In the genomic region with DNA sequence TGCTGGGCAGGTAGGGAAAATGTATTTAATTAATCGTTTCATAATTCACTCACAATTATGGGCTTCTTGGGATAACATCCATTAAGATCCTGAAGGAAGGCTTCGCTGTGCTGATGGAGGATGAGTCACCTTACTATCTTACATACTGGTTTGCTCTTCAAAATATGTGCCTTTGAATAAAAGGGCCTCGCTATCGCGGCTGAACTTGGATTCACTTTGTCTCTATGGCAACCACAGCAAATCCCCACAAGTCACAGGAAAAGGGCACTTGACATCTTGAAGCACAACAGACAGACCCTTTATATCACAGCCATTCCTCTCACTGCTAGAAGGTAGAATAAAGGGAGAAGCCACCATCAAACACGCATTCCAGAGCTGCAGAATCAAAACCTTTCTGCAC, we compare ENCODE assay signal across 16 cellular contexts.
A peak's percentile ranks its signal among the peaks of the same experiment; 100 is the strongest.
DNase-seq lines count a peak whose midpoint lies in the region; ATAC-seq lines count a peak whose summit lies in the region.
"Had no signal": no experiment of that assay in that cellular context is flagged by ENCODE, and none has a peak within 500 bp of the region (broad histone marks: within the 10 kb centered on the region; RNA-seq: fewer than 3 reads in every experiment).

No MANE protein-coding gene starts in this region.

- intact Hi-C loops in activated CD4-positive, alpha-beta T cell treated with anti-CD3 and anti-CD28 coated beads, Interleukin-2, amount 10 ng/mL, durations not matched to agents 24 days and 14 days (cut with micrococcal nuclease) = no loop called here

- peaks cover 11% of the 10 kb centered on the region for H3K4me1 Mint-ChIP-seq in activated CD4-positive, alpha-beta T cell treated with anti-CD3 and anti-CD28 coated beads, Interleukin-2, amount 10 ng/mL, durations not matched to agents 24 days and 14 days
- H3K4me1 Mint-ChIP-seq: activated naive CD4-positive, alpha-beta T cell treated with anti-CD3 and anti-CD28 coated beads, Interleukin-2, amount 10 ng/mL, durations not matched to agents 7 days and 5 days; CD4-positive, CD25-positive, alpha-beta regulatory T cell had no signal

- no peaks in the 10 kb centered on the region for H3K36me3 Mint-ChIP-seq in activated CD4-positive, alpha-beta T cell treated with anti-CD3 and anti-CD28 coated beads, Interleukin-2, amount 10 ng/mL, durations not matched to agents 24 days and 14 days (ENCODE audit: low read depth)
- H3K36me3 Mint-ChIP-seq: activated naive CD4-positive, alpha-beta T cell treated with anti-CD3 and anti-CD28 coated beads, Interleukin-2, amount 10 ng/mL, durations not matched to agents 7 days and 5 days; CD4-positive, CD25-positive, alpha-beta regulatory T cell; memory B cell had no signal

- peak; percentile 16 for DNase-seq in EL
- peak; percentile 2 to 8 for DNase-seq in NCI-H187 (lab: John Stamatoyannopoulos, UW)
- DNase-seq in amniotic epithelial cell (ENCODE audit: low read depth) = peak; percentile 71
- DNase-seq in islet precursor cell = peak; percentile 71
- no peak for DNase-seq in stimulated activated CD4-positive, alpha-beta T cell treated with anti-CD3 and anti-CD28 coated beads, Interleukin-4, amount 100 ng/mL, for 4 hours
- DNase-seq in activated CD4-positive, alpha-beta T cell treated with anti-CD3 and anti-CD28 coated beads, Interleukin-2, amount 10 ng/mL, durations not matched to agents 24 days and 14 days = no peak
- DNase-seq: activated naive CD4-positive, alpha-beta T cell treated with anti-CD3 and anti-CD28 coated beads, Interleukin-2, amount 10 ng/mL, durations not matched to agents 7 days and 5 days; CD4-positive, CD25-positive, alpha-beta regulatory T cell; central memory CD4-positive, alpha-beta T cell; KG1; NCI-H345; pancreas; T1000 had no signal

- ATAC-seq in HG03571 (IDR thresholded peaks at IDR 0.05; ENCODE audit: unreplicated experiment) (no peak), HG03460 (IDR thresholded peaks at IDR 0.05; ENCODE audit: unreplicated experiment) (no peak)
- ATAC-seq: pancreas had no signal

- no peak overlapping the region for H3K4me3 Mint-ChIP-seq in activated CD4-positive, alpha-beta T cell treated with anti-CD3 and anti-CD28 coated beads, Interleukin-2, amount 10 ng/mL, durations not matched to agents 24 days and 14 days
- H3K4me3 Mint-ChIP-seq: activated naive CD4-positive, alpha-beta T cell treated with anti-CD3 and anti-CD28 coated beads, Interleukin-2, amount 10 ng/mL, durations not matched to agents 7 days and 5 days; CD4-positive, CD25-positive, alpha-beta regulatory T cell; memory B cell had no signal

- H3K9me3 Mint-ChIP-seq in activated CD4-positive, alpha-beta T cell treated with anti-CD3 and anti-CD28 coated beads, Interleukin-2, amount 10 ng/mL, durations not matched to agents 24 days and 14 days = peaks cover 3% of the 10 kb centered on the region
- H3K9me3 Mint-ChIP-seq: activated naive CD4-positive, alpha-beta T cell treated with anti-CD3 and anti-CD28 coated beads, Interleukin-2, amount 10 ng/mL, durations not matched to agents 7 days and 5 days; CD4-positive, CD25-positive, alpha-beta regulatory T cell; memory B cell had no signal

- no peaks in the 10 kb centered on the region for H3K27me3 Mint-ChIP-seq in activated CD4-positive, alpha-beta T cell treated with anti-CD3 and anti-CD28 coated beads, Interleukin-2, amount 10 ng/mL, durations not matched to agents 24 days and 14 days
- H3K27me3 Mint-ChIP-seq: activated naive CD4-positive, alpha-beta T cell treated with anti-CD3 and anti-CD28 coated beads, Interleukin-2, amount 10 ng/mL, durations not matched to agents 7 days and 5 days had no signal

- H3K27ac Mint-ChIP-seq in activated CD4-positive, alpha-beta T cell treated with anti-CD3 and anti-CD28 coated beads, Interleukin-2, amount 10 ng/mL, durations not matched to agents 24 days and 14 days = no peak overlapping the region
- H3K27ac Mint-ChIP-seq: activated naive CD4-positive, alpha-beta T cell treated with anti-CD3 and anti-CD28 coated beads, Interleukin-2, amount 10 ng/mL, durations not matched to agents 7 days and 5 days; CD4-positive, CD25-positive, alpha-beta regulatory T cell; memory B cell had no signal

Comparison
In these comparisons a context has a peak if more than half of its experiments do, and no peak if none do; other contexts are left out.
1. DNase-seq: peak in EL (single experiment), NCI-H187 (2 of 2), amniotic epithelial cell (single experiment) and islet precursor cell (single experiment); none in stimulated activated CD4-positive, alpha-beta T cell treated with anti-CD3 and anti-CD28 coated beads, Interleukin-4, amount 100 ng/mL, for 4 hours (0 of 2) and activated CD4-positive, alpha-beta T cell treated with anti-CD3 and anti-CD28 coated beads, Interleukin-2, amount 10 ng/mL, durations not matched to agents 24 days and 14 days (single experiment).